Comparison of ENCODE assay signal across 8 cellular contexts in genomic region chr18:2905802-2906521, GRCh38. TPM values are rescaled to one million over a fixed set of nuclear protein-coding genes. Genes with fewer than 3 reads are reported as not detected.
A peak's percentile ranks its signal among the peaks of the same experiment; 100 is the strongest.
DNase-seq lines count a peak whose midpoint lies in the region; ATAC-seq, FAIRE-seq and TF ChIP-seq lines count a peak whose summit lies in the region.

No MANE protein-coding gene starts in this region.

- H3K4me3 ChIP-seq in NB4 (ENCODE audit: low read depth, low read length) (peak overlapping the region; percentile 59), fibroblast of villous mesenchyme (ENCODE audit: low read depth, low read length) (peak overlapping the region; percentile 62), neuronal stem cell (ENCODE audit: low read length in 2 of 2) (peak overlapping the region in 1 of 2 donors; percentile 87), uterus (peak overlapping the region; percentile 39 to 58)

- H2BK15ac ChIP-seq in neuronal stem cell (ENCODE audit: low read length): no peak overlapping the region

- H3K9ac ChIP-seq in neuronal stem cell (ENCODE audit: low read depth, low read length, poor library complexity): peak overlapping the region; percentile 68

- H2BK12ac ChIP-seq in neuronal stem cell (ENCODE audit: low read length): no peak overlapping the region

- H3K9me3 ChIP-seq in neuronal stem cell (replicated peaks in 1 of 2; ENCODE audit: control insufficient read depth in 2 of 2, insufficient read depth in 1 of 2, low read depth in 1 of 2, low read length in 2 of 2): peaks cover 0 to 7% of the 10 kb centered on the region in 2 donors
- H3K9me3 ChIP-seq in uterus: no peaks in the 10 kb centered on the region

- TF ChIP-seq POLR2A in NB4 (IDR thresholded peaks at IDR 0.05; ENCODE audit: extremely low read depth, insufficient read length) (no peak), uterus (IDR thresholded peaks at IDR 0.05) (peak; percentile 42 to 69)

- H3K4me2 ChIP-seq in neuronal stem cell (ENCODE audit: insufficient read depth, low read length, poor library complexity, severe bottlenecking): peak overlapping the region; percentile 63

- FAIRE-seq in HTR-8/SVneo (lab: Jason Lieb, UNC): no peak

- peak overlapping the region; percentile 21 for H3K14ac ChIP-seq in neuronal stem cell (ENCODE audit: low read length)

- H3K4ac ChIP-seq in neuronal stem cell (ENCODE audit: low read length): no peak overlapping the region

- TF ChIP-seq CTCF in NB4 (IDR thresholded peaks at IDR 0.05; ENCODE audit: low read depth, low read length) (no peak), fibroblast of villous mesenchyme (IDR thresholded peaks at IDR 0.05; ENCODE audit: insufficient read depth, low read depth, low read length) (no peak), uterus (IDR thresholded peaks at IDR 0.05) (no peak)

- intact Hi-C loops in uterus (cut with DNase I; ENCODE audit: low total_unique reads): loop anchor here (10.0 kb wide), 1 partner anchor 251 kb away; the partner anchor contains the start of gene SMCHD1

- H3K36me3 ChIP-seq in neuronal stem cell (replicated peaks in 1 of 2; ENCODE audit: control insufficient read depth in 2 of 2, insufficient read depth in 2 of 2, low read length in 2 of 2) (peaks cover 0 to 8% of the 10 kb centered on the region in 2 donors), uterus (no peaks in the 10 kb centered on the region)

- H3K27ac ChIP-seq in neuronal stem cell (replicated peaks; ENCODE audit: low read length): no peak overlapping the region
- peak overlapping the region; percentile 84 to 91 for H3K27ac ChIP-seq in uterus

- peak overlapping the region; percentile 33 for H2AK5ac ChIP-seq in neuronal stem cell (ENCODE audit: low read depth, low read length)

- peak overlapping the region; percentile 70 for H3K23ac ChIP-seq in neuronal stem cell (ENCODE audit: low read depth, low read length, poor library complexity)

- H2BK120ac ChIP-seq in neuronal stem cell (ENCODE audit: low read depth, low read length): no peak overlapping the region

- H2BK5ac ChIP-seq in neuronal stem cell (ENCODE audit: low read length): no peak overlapping the region

- no peaks in the 10 kb centered on the region for H3K79me1 ChIP-seq in neuronal stem cell (ENCODE audit: low read depth, low read length)

- H3K4me1 ChIP-seq in neuronal stem cell (ENCODE audit: control insufficient read depth in 2 of 2, insufficient read depth in 1 of 2, low read depth in 1 of 2, low read length in 2 of 2) (peaks cover 0 to under 1% of the 10 kb centered on the region in 2 donors), uterus (peaks cover 0 to 7% of the 10 kb centered on the region in 2 donors)

- H3K27me3 ChIP-seq in neuronal stem cell (ENCODE audit: control insufficient read depth in 3 of 3, insufficient read depth in 3 of 3, low read depth in 1 of 3, low read length in 3 of 3): peaks cover 0 to 28% (median 12%) of the 10 kb centered on the region in 3 experiments
- no peaks in the 10 kb centered on the region for H3K27me3 ChIP-seq in uterus

- H4K91ac ChIP-seq in neuronal stem cell (ENCODE audit: low read depth, low read length, poor library complexity): no peak overlapping the region

- peak overlapping the region; percentile 38 for H2AFZ ChIP-seq in neuronal stem cell (ENCODE audit: low read length)

- ATAC-seq in GM21737 (IDR thresholded peaks at IDR 0.05; ENCODE audit: unreplicated experiment): peak; percentile 30

- H4K8ac ChIP-seq in neuronal stem cell (ENCODE audit: low read depth, low read length): no peak overlapping the region

- peak; percentile 43 for DNase-seq in GM04504 (ENCODE audit: low read depth)
- DNase-seq in NB4 (ENCODE audit: low read depth): peak; percentile 82
- peak; percentile 10 for DNase-seq in activated T-cell treated with anti-CD3 and anti-CD28 coated beads for 1 hour (ENCODE audit: low read depth)
- DNase-seq in fibroblast of villous mesenchyme (ENCODE audit: low read depth): peak; percentile 57
- no peak for DNase-seq in neuronal stem cell (ENCODE audit: low spot score)
- DNase-seq in uterus: peak; percentile 73 to 78
- DNase-seq in HTR-8/SVneo (ENCODE audit: insufficient read length, low spot score): no peak

- H3K18ac ChIP-seq in neuronal stem cell (ENCODE audit: low read length): peak overlapping the region; percentile 86

- no CpG with 5 or more reads among the region's 68 CpGs for WGBS in neuronal stem cell (ENCODE audit: extremely low coverage in 2 of 2, insufficient read length in 2 of 2, insufficient replicate concordance in 1 of 2), 2 donors

RNA-seq across cellular contexts. Expression of gene EMILIN2, which starts 59.2 kb away (rescaled TPM):
- total RNA-seq in fibroblast of villous mesenchyme (16.4 and 24.8 TPM in 2 replicates), uterus (10 to 100 TPM; 25.6 to 60.2 (median 43.2) TPM)
- polyA plus RNA-seq in neuronal stem cell (2013, experiment 1 of 2): 4.1 TPM
- polyA plus RNA-seq in neuronal stem cell (2013, experiment 2 of 2): 3.2 TPM

Comparison
In these comparisons a context has a peak if more than half of its experiments do, and no peak if none do; other contexts are left out.
1. DNase-seq: peak in GM04504 (single experiment), NB4 (single experiment), activated T-cell treated with anti-CD3 and anti-CD28 coated beads for 1 hour (single experiment), fibroblast of villous mesenchyme (single experiment) and uterus (2 of 2); none in neuronal stem cell (single experiment) and HTR-8/SVneo (single experiment).